ENCODE assay signal across 12 cellular contexts in the genomic region with DNA sequence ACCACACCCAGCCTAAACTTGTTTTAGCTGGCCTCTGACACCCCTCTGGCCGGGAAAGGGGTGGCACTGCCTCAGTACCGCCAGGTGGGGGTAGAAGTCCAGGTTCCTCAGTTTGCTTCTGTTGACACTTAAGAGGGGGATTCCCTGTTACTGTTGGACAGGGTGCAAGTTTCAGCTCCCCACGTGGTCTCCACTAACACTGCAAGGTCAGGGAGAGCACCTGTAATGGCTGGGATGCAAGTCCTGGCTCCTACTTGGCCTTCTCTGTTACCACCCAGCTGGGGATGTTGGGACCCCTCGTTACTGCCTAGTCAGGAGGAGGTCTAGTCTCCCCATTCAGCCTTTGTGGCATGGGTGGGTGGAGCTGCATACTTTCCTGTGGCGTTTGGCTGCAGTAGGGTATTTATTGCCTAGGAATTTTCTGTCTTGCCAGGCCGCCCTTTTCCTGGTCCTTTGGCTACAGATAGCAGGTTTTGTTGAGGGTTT. TPM values are rescaled to one million over a fixed set of nuclear protein-coding genes. Genes with fewer than 3 reads are reported as not detected.
DNase-seq lines count a peak whose midpoint lies in the region; ATAC-seq, FAIRE-seq and TF ChIP-seq lines count a peak whose summit lies in the region.
"Had no signal": no experiment of that assay in that cellular context is flagged by ENCODE, and none has a peak within 500 bp of the region (broad histone marks: within the 10 kb centered on the region; RNA-seq: fewer than 3 reads in every experiment).

No MANE protein-coding gene starts in this region.

- in situ Hi-C loops in brain microvascular endothelial cell (cut with HindIII; ENCODE audit: low pct_ligation_motif_present, low sequenced_read_pairs): no loop called here

- peaks cover 0 to 5% (median 0%) of the 10 kb centered on the region in 4 donors for H3K4me1 Mint-ChIP-seq in naive thymus-derived CD8-positive, alpha-beta T cell
- H3K4me1 Mint-ChIP-seq: activated naive CD4-positive, alpha-beta T cell treated with anti-CD3 and anti-CD28 coated beads, Interleukin-2, amount 10 ng/mL, durations not matched to agents 7 days and 5 days had no signal

- H3K4me3 ChIP-seq in brain microvascular endothelial cell (ENCODE audit: low read depth, low read length) (no peak overlapping the region), thoracic aorta (peak overlapping the region; percentile 37)

- ATAC-seq in thoracic aorta (ENCODE audit: insufficient number of reproducible peaks, low FRiP score, low read depth): no peak
- ATAC-seq in naive thymus-derived CD8-positive, alpha-beta T cell: no peak

- H3K9me3 ChIP-seq in thoracic aorta: no peaks in the 10 kb centered on the region

- H3K36me3 ChIP-seq in brain microvascular endothelial cell (replicated peaks) (no peaks in the 10 kb centered on the region), thoracic aorta (no peaks in the 10 kb centered on the region)

- no peak for FAIRE-seq in urothelium cell line (lab: Jason Lieb, UNC)

- peak; percentile 67 for DNase-seq in HT-29 (ENCODE audit: low spot score)
- no peak for DNase-seq in brain microvascular endothelial cell
- DNase-seq in left kidney (ENCODE audit: low read depth, low spot score): peak; percentile 53
- no peak for DNase-seq in thoracic aorta (ENCODE audit: low spot score)
- DNase-seq in nucleus accumbens (lab: John Stamatoyannopoulos, UW): no peak
- no peak for DNase-seq in urothelium cell line (ENCODE audit: low spot score)
- no peak for DNase-seq in NCI-H226
- no peak for DNase-seq in naive thymus-derived CD8-positive, alpha-beta T cell
- DNase-seq: activated CD4-positive, alpha-beta T cell treated with anti-CD3 and anti-CD28 coated beads for 48 hours; activated naive CD4-positive, alpha-beta T cell treated with anti-CD3 and anti-CD28 coated beads, Interleukin-2, amount 10 ng/mL, durations not matched to agents 7 days and 5 days; immature natural killer cell had no signal

- peaks cover 21 to 39% of the 10 kb centered on the region in 2 donors for H3K4me1 ChIP-seq in thoracic aorta (ENCODE audit: control insufficient read depth in 1 of 2, low read depth in 2 of 2)

- POLR2A ChIA-PET in naive thymus-derived CD8-positive, alpha-beta T cell (lab: Charles Lee): interaction anchor here (1.9 kb wide), 1 partner anchor 20 kb away, joined by 7 read pairs; no protein-coding TSS in a partner anchor

- H3K27me3 Mint-ChIP-seq in naive thymus-derived CD8-positive, alpha-beta T cell: peaks cover 0 to 21% (median 5%) of the 10 kb centered on the region in 5 donors

- H3K27ac Mint-ChIP-seq in naive thymus-derived CD8-positive, alpha-beta T cell: no peak overlapping the region
- H3K27ac Mint-ChIP-seq: activated naive CD4-positive, alpha-beta T cell treated with anti-CD3 and anti-CD28 coated beads, Interleukin-2, amount 10 ng/mL, durations not matched to agents 7 days and 5 days; immature natural killer cell had no signal

- no peaks in the 10 kb centered on the region for H3K9me3 Mint-ChIP-seq in naive thymus-derived CD8-positive, alpha-beta T cell
- H3K9me3 Mint-ChIP-seq: activated naive CD4-positive, alpha-beta T cell treated with anti-CD3 and anti-CD28 coated beads, Interleukin-2, amount 10 ng/mL, durations not matched to agents 7 days and 5 days; immature natural killer cell had no signal

- TF ChIP-seq CTCF in brain microvascular endothelial cell (IDR thresholded peaks at IDR 0.05; ENCODE audit: low read depth, low read length, missing control alignments) (peak; percentile 12), thoracic aorta (IDR thresholded peaks at IDR 0.05) (no peak)

- H3K27ac ChIP-seq in brain microvascular endothelial cell (no peak overlapping the region), thoracic aorta (peak overlapping the region; percentile 82 to 87)

- H3K4me3 Mint-ChIP-seq in naive thymus-derived CD8-positive, alpha-beta T cell: no peak overlapping the region
- H3K4me3 Mint-ChIP-seq: activated naive CD4-positive, alpha-beta T cell treated with anti-CD3 and anti-CD28 coated beads, Interleukin-2, amount 10 ng/mL, durations not matched to agents 7 days and 5 days; immature natural killer cell had no signal

- H3K27me3 ChIP-seq in brain microvascular endothelial cell (replicated peaks) (no peaks in the 10 kb centered on the region), thoracic aorta (replicated peaks; ENCODE audit: insufficient read depth) (no peaks in the 10 kb centered on the region)

- H3K36me3 Mint-ChIP-seq in naive thymus-derived CD8-positive, alpha-beta T cell: peaks cover 0 to 2% (median 0%) of the 10 kb centered on the region in 3 donors
- H3K36me3 Mint-ChIP-seq: activated naive CD4-positive, alpha-beta T cell treated with anti-CD3 and anti-CD28 coated beads, Interleukin-2, amount 10 ng/mL, durations not matched to agents 7 days and 5 days had no signal

RNA-seq across cellular contexts. Expression of a gene that starts 10.6 kb away (rescaled TPM):
- not detected in 2 replicates for total RNA-seq in HT-29 (2014; rRNA removed; shearing (Covaris generic))
- total RNA-seq in thoracic aorta: 100 to 1,000 TPM; 425 to 501 TPM
- not detected for total RNA-seq in naive thymus-derived CD8-positive, alpha-beta T cell
- not detected for polyA plus RNA-seq in naive thymus-derived CD8-positive, alpha-beta T cell
- total RNA-seq: SK-MEL-5 had no signal

RNA-seq across cellular contexts. Expression of a gene that starts 13.4 kb away (rescaled TPM):
- not detected in 2 replicates for total RNA-seq in HT-29 (2014; rRNA removed; shearing (Covaris generic))
- 1 to 10 TPM; 2.8 to 8.3 TPM for total RNA-seq in thoracic aorta
- total RNA-seq in naive thymus-derived CD8-positive, alpha-beta T cell: 1 to 10 TPM; 1.3 to 2.2 TPM
- polyA plus RNA-seq in naive thymus-derived CD8-positive, alpha-beta T cell: under 1 TPM in 1 of 3 donors, not detected in 2; 0.22 TPM
- total RNA-seq: SK-MEL-5 had no signal
- polyA plus RNA-seq: immature natural killer cell had no signal

RNA-seq across cellular contexts. Expression of a gene that starts 19.3 kb away (rescaled TPM):
- 5.6 and 6.4 TPM in 2 replicates for total RNA-seq in HT-29 (2014; rRNA removed; shearing (Covaris generic))
- total RNA-seq in thoracic aorta: 10 to 100 TPM; 49.2 to 51.2 TPM
- 10 to 100 TPM; 21.2 to 22.2 TPM for total RNA-seq in naive thymus-derived CD8-positive, alpha-beta T cell
- polyA plus RNA-seq in naive thymus-derived CD8-positive, alpha-beta T cell: 1 to 10 TPM; 2.9 to 7.7 (median 3.1) TPM

RNA-seq across cellular contexts. Expression of a gene that starts 35.1 kb away (rescaled TPM):
- total RNA-seq in HT-29 (2014; rRNA removed; shearing (Covaris generic)): 28.1 and 29.3 TPM in 2 replicates
- 10 to 100 TPM in 1 of 2 donors, 1 to 10 TPM in 1; 6.3 to 33.4 TPM for total RNA-seq in thoracic aorta
- total RNA-seq in naive thymus-derived CD8-positive, alpha-beta T cell: 1 to 10 TPM; 1.9 to 3.1 TPM
- polyA plus RNA-seq in naive thymus-derived CD8-positive, alpha-beta T cell: 1 to 10 TPM in 1 of 3 donors, under 1 TPM in 2; 0.75 to 1.8 (median 0.91) TPM

Comparison
In these comparisons a context has a peak if more than half of its experiments do, and no peak if none do; other contexts are left out.
1. DNase-seq: peak in HT-29 (single experiment) and left kidney (single experiment); none in brain microvascular endothelial cell (single experiment), thoracic aorta (single experiment), nucleus accumbens (0 of 56), urothelium cell line (single experiment), NCI-H226 (single experiment) and naive thymus-derived CD8-positive, alpha-beta T cell (0 of 10).
2. RNA of a gene that starts 10.6 kb away (total RNA-seq): 425 to 501 TPM in thoracic aorta; not detected in HT-29 and not detected in naive thymus-derived CD8-positive, alpha-beta T cell; every median in the first group is over 100 times any median in the second.